Comparison of ENCODE assay signal across 34 cellular contexts in genomic region chr13:18947376-18947977, GRCh38.
"Had no signal": no experiment of that assay in that cellular context is flagged by ENCODE, and none has a peak within 500 bp of the region (broad histone marks: within the 10 kb centered on the region; RNA-seq: fewer than 3 reads in every experiment).

No MANE protein-coding gene starts in this region.

- H3K36me3 Mint-ChIP-seq: activated naive CD4-positive, alpha-beta T cell treated with anti-CD3 and anti-CD28 coated beads, Interleukin-2, amount 50 U/mL, for 24 hours; brain had no signal

- H3K27ac Mint-ChIP-seq: activated B cell treated with CpG ODN at 0.5 μM for 24 hours; activated CD8-positive, alpha-beta T cell treated with anti-CD3 and anti-CD28 coated beads, Interleukin-2, amount 10 ng/mL, durations not matched to agents 7 days and 5 days; activated naive CD4-positive, alpha-beta T cell treated with anti-CD3 and anti-CD28 coated beads, Interleukin-2, amount 50 U/mL, for 24 hours; activated naive CD8-positive, alpha-beta T cell treated with anti-CD3 and anti-CD28 coated beads, Interleukin-2, amount 50 U/mL, for 24 hours; activated T-cell treated with anti-CD3 and anti-CD28 coated beads, Interleukin-2, amount 50 U/mL, for 24 hours; activated T-helper 2 cell treated with anti-CD3 and anti-CD28 coated beads, Interferon-gamma antibody, Interleukin-2, Interleukin-4, amounts not matched to agents 10 μg/mL and 5 μg/mL and 100 μg/mL, durations not matched to agents 14 hours and 24 hours and 36 hours; brain had no signal

- H3K27me3 Mint-ChIP-seq: activated B cell treated with CpG ODN at 0.5 μM for 24 hours; activated naive CD4-positive, alpha-beta T cell treated with anti-CD3 and anti-CD28 coated beads, Interleukin-2, amount 50 U/mL, for 24 hours; activated naive CD8-positive, alpha-beta T cell treated with anti-CD3 and anti-CD28 coated beads, Interleukin-2, amount 50 U/mL, for 24 hours; activated T-cell treated with anti-CD3 and anti-CD28 coated beads, Interleukin-2, amount 50 U/mL, for 24 hours; brain had no signal

- H3K9ac ChIP-seq: KMS-11 had no signal

- H3K9me3 Mint-ChIP-seq: activated B cell treated with CpG ODN at 0.5 μM for 24 hours; activated naive CD4-positive, alpha-beta T cell treated with anti-CD3 and anti-CD28 coated beads, Interleukin-2, amount 50 U/mL, for 24 hours; activated naive CD8-positive, alpha-beta T cell treated with anti-CD3 and anti-CD28 coated beads, Interleukin-2, amount 50 U/mL, for 24 hours; activated T-cell treated with anti-CD3 and anti-CD28 coated beads, Interleukin-2, amount 50 U/mL, for 24 hours; activated T-helper 2 cell treated with anti-CD3 and anti-CD28 coated beads, Interferon-gamma antibody, Interleukin-2, Interleukin-4, amounts not matched to agents 10 μg/mL and 5 μg/mL and 100 μg/mL, durations not matched to agents 14 hours and 24 hours and 36 hours had no signal

- H3K4me3 Mint-ChIP-seq: activated B cell treated with CpG ODN at 0.5 μM for 24 hours; activated CD8-positive, alpha-beta T cell treated with anti-CD3 and anti-CD28 coated beads, Interleukin-2, amount 10 ng/mL, durations not matched to agents 7 days and 5 days; activated naive CD4-positive, alpha-beta T cell treated with anti-CD3 and anti-CD28 coated beads, Interleukin-2, amount 50 U/mL, for 24 hours; activated naive CD8-positive, alpha-beta T cell treated with anti-CD3 and anti-CD28 coated beads, Interleukin-2, amount 50 U/mL, for 24 hours; activated T-cell treated with anti-CD3 and anti-CD28 coated beads, Interleukin-2, amount 50 U/mL, for 24 hours; brain had no signal

- H3K27ac ChIP-seq: KMS-11, PC-9, RWPE1, VCaP had no signal

- H3K4me3 ChIP-seq: PC-9 had no signal

- H2AFZ ChIP-seq: PC-9 had no signal

- DNase-seq: activated B cell treated with CpG ODN at 0.5 μM for 24 hours; activated CD4-positive, alpha-beta T cell treated with anti-CD3 and anti-CD28 coated beads for 48 hours; activated CD4-positive, alpha-beta T cell treated with anti-CD3 and anti-CD28 coated beads, Interleukin-2, amount 50 U/mL, for 4 hours; activated CD4-positive, CD25-positive, alpha-beta regulatory T cell treated with anti-CD3 and anti-CD28 coated beads, Interleukin-2, amount 50 U/mL, for 72 hours; activated CD8-positive, alpha-beta T cell treated with anti-CD3 and anti-CD28 coated beads, Interleukin-2, amount 10 ng/mL, durations not matched to agents 7 days and 5 days; activated gamma-delta T cell; activated naive CD4-positive, alpha-beta T cell treated with Interleukin-2 at 50 U/mL for 16 hours; activated naive CD8-positive, alpha-beta T cell treated with anti-CD3 and anti-CD28 coated beads, Interleukin-2, amount 50 U/mL, for 24 hours; activated T-cell treated with anti-CD3 and anti-CD28 coated beads, Interleukin-2, amount 50 U/mL, for 24 hours; anterior cingulate cortex; NCI-H1092 treated with DMSO at 0.1 percent for 48 hours; NCI-H1417; NCI-H146; NCI-H187; NCI-H2029 treated with DMSO at 0.1 percent for 48 hours; NCI-H2107; NCI-H2171; NCI-H510A; NCI-H526; NCI-H748 treated with DMSO at 0.1 percent for 48 hours; NK-92 treated with Interleukin-12 subunit alpha and Interleukin-12 subunit beta, amount 100 ng/mL, for 24 hours; PC-9; SIG-M5; SW 1271; T-helper 1 cell; T-helper 2 cell; T-helper 9 cell had no signal

- H3K4me1 Mint-ChIP-seq: activated B cell treated with CpG ODN at 0.5 μM for 24 hours; activated naive CD4-positive, alpha-beta T cell treated with anti-CD3 and anti-CD28 coated beads, Interleukin-2, amount 50 U/mL, for 24 hours; activated naive CD8-positive, alpha-beta T cell treated with anti-CD3 and anti-CD28 coated beads, Interleukin-2, amount 50 U/mL, for 24 hours; brain had no signal

- H3K4me2 ChIP-seq: KMS-11, PC-9 had no signal

- ATAC-seq: activated CD8-positive, alpha-beta T cell treated with anti-CD3 and anti-CD28 coated beads, Interleukin-2, amount 10 ng/mL, durations not matched to agents 7 days and 5 days; activated naive CD8-positive, alpha-beta T cell treated with anti-CD3 and anti-CD28 coated beads, Interleukin-2, amount 50 U/mL, for 24 hours; Right ventricle myocardium inferior had no signal
